In the genomic region with DNA sequence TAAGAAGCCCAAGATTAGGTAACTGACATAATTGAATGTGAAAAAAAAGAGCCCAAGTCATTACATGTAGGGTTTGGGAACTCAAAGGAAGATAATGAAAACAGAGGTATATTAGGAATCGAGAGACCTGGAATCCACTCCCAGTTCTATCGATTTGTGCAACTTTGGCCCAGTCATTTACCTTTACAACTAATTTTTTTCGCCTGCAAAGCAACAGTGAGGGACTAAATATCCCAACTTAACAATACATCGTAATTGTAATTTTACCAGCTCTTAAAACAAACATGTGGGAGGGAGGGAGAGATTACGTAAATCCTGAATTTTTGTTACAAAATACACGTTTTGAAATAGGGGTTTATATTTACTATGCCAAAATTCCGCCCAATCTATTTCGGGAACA, we compare ENCODE assay signal across 2 cellular contexts.
TF ChIP-seq lines count a peak whose summit lies in the region.

No MANE protein-coding gene starts in this region.

TF ChIP-seq in A549, 52 proteins besides CTCF, POLR2A, EP300 and RAD21 (continued from another document):
- TF ChIP-seq, protein P1, sequence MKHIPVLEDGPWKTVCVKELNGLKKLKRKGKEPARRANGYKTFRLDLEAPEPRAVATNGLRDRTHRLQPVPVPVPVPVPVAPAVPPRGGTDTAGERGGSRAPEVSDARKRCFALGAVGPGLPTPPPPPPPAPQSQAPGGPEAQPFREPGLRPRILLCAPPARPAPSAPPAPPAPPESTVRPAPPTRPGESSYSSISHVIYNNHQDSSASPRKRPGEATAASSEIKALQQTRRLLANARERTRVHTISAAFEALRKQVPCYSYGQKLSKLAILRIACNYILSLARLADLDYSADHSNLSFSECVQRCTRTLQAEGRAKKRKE (CRISPR knock-in tag; IDR thresholded peaks at IDR 0.05; ENCODE audit: low read depth), result no peak
- TF ChIP-seq POLR2AphosphoS2 (conservative IDR thresholded peaks at IDR 0.05; ENCODE audit: low read length) (no peak), RCOR1 (IDR thresholded peaks at IDR 0.05; ENCODE audit: low read depth, low read length) (no peak), CBX8 (IDR thresholded peaks at IDR 0.05) (no peak), MAZ (IDR thresholded peaks at IDR 0.05; ENCODE audit: borderline replicate concordance, low read depth, low read length) (no peak), EHMT2 (IDR thresholded peaks at IDR 0.05; ENCODE audit: low read depth) (no peak), ZFP36 (IDR thresholded peaks at IDR 0.05; ENCODE audit: borderline replicate concordance, partially characterized antibody) (no peak), CBX2 (IDR thresholded peaks at IDR 0.05; ENCODE audit: borderline replicate concordance, low read depth) (no peak), ZSCAN20 (CRISPR knock-in tag; IDR thresholded peaks at IDR 0.05) (no peak), JUNB (IDR thresholded peaks at IDR 0.05) (no peak), NPAS2 (CRISPR knock-in tag; IDR thresholded peaks at IDR 0.05; ENCODE audit: borderline replicate concordance) (no peak), GATA3 (IDR thresholded peaks at IDR 0.05; ENCODE audit: borderline replicate concordance) (no peak)
- TF ChIP-seq, protein P2, sequence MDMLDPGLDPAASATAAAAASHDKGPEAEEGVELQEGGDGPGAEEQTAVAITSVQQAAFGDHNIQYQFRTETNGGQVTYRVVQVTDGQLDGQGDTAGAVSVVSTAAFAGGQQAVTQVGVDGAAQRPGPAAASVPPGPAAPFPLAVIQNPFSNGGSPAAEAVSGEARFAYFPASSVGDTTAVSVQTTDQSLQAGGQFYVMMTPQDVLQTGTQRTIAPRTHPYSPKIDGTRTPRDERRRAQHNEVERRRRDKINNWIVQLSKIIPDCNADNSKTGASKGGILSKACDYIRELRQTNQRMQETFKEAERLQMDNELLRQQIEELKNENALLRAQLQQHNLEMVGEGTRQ (IDR thresholded peaks at IDR 0.05), result no peak

TF ChIP-seq in GM23338, 12 proteins besides CTCF, POLR2A, EP300 and RAD21 (continued from another document):
- TF ChIP-seq, protein P3, sequence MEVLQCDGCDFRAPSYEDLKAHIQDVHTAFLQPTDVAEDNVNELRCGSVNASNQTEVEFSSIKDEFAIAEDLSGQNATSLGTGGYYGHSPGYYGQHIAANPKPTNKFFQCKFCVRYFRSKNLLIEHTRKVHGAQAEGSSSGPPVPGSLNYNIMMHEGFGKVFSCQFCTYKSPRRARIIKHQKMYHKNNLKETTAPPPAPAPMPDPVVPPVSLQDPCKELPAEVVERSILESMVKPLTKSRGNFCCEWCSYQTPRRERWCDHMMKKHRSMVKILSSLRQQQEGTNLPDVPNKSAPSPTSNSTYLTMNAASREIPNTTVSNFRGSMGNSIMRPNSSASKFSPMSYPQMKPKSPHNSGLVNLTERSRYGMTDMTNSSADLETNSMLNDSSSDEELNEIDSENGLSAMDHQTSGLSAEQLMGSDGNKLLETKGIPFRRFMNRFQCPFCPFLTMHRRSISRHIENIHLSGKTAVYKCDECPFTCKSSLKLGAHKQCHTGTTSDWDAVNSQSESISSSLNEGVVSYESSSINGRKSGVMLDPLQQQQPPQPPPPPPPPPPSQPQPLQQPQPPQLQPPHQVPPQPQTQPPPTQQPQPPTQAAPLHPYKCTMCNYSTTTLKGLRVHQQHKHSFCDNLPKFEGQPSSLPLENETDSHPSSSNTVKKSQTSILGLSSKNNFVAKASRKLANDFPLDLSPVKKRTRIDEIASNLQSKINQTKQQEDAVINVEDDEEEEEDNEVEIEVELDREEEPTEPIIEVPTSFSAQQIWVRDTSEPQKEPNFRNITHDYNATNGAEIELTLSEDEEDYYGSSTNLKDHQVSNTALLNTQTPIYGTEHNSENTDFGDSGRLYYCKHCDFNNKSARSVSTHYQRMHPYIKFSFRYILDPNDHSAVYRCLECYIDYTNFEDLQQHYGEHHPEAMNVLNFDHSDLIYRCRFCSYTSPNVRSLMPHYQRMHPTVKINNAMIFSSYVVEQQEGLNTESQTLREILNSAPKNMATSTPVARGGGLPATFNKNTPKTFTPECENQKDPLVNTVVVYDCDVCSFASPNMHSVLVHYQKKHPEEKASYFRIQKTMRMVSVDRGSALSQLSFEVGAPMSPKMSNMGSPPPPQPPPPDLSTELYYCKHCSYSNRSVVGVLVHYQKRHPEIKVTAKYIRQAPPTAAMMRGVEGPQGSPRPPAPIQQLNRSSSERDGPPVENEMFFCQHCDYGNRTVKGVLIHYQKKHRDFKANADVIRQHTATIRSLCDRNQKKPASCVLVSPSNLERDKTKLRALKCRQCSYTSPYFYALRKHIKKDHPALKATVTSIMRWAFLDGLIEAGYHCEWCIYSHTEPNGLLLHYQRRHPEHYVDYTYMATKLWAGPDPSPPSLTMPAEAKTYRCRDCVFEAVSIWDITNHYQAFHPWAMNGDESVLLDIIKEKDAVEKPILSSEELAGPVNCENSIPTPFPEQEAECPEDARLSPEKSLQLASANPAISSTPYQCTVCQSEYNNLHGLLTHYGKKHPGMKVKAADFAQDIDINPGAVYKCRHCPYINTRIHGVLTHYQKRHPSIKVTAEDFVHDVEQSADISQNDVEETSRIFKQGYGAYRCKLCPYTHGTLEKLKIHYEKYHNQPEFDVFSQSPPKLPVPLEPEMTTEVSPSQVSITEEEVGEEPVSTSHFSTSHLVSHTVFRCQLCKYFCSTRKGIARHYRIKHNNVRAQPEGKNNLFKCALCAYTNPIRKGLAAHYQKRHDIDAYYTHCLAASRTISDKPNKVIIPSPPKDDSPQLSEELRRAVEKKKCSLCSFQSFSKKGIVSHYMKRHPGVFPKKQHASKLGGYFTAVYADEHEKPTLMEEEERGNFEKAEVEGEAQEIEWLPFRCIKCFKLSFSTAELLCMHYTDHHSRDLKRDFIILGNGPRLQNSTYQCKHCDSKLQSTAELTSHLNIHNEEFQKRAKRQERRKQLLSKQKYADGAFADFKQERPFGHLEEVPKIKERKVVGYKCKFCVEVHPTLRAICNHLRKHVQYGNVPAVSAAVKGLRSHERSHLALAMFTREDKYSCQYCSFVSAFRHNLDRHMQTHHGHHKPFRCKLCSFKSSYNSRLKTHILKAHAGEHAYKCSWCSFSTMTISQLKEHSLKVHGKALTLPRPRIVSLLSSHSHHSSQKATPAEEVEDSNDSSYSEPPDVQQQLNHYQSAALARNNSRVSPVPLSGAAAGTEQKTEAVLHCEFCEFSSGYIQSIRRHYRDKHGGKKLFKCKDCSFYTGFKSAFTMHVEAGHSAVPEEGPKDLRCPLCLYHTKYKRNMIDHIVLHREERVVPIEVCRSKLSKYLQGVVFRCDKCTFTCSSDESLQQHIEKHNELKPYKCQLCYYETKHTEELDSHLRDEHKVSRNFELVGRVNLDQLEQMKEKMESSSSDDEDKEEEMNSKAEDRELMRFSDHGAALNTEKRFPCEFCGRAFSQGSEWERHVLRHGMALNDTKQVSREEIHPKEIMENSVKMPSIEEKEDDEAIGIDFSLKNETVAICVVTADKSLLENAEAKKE (CRISPR knock-in tag; IDR thresholded peaks at IDR 0.05), result no peak
- TF ChIP-seq NANOG (IDR thresholded peaks at IDR 0.05; ENCODE audit: borderline replicate concordance) (no peak), POLR2AphosphoS5 (IDR thresholded peaks at IDR 0.05; ENCODE audit: low read depth) (no peak), CREB1 (CRISPR knock-in tag; IDR thresholded peaks at IDR 0.05; ENCODE audit: low read depth) (no peak), STAT1 (IDR thresholded peaks at IDR 0.05; ENCODE audit: unreplicated experiment) (no peak), ZNF331 (CRISPR knock-in tag; IDR thresholded peaks at IDR 0.05; ENCODE audit: low read depth) (no peak), ZNF114 (CRISPR knock-in tag; IDR thresholded peaks at IDR 0.05) (no peak)
- TF ChIP-seq, protein P4, sequence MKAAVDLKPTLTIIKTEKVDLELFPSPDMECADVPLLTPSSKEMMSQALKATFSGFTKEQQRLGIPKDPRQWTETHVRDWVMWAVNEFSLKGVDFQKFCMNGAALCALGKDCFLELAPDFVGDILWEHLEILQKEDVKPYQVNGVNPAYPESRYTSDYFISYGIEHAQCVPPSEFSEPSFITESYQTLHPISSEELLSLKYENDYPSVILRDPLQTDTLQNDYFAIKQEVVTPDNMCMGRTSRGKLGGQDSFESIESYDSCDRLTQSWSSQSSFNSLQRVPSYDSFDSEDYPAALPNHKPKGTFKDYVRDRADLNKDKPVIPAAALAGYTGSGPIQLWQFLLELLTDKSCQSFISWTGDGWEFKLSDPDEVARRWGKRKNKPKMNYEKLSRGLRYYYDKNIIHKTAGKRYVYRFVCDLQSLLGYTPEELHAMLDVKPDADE (IDR thresholded peaks at IDR 0.05), result no peak
- TF ChIP-seq, protein P5, sequence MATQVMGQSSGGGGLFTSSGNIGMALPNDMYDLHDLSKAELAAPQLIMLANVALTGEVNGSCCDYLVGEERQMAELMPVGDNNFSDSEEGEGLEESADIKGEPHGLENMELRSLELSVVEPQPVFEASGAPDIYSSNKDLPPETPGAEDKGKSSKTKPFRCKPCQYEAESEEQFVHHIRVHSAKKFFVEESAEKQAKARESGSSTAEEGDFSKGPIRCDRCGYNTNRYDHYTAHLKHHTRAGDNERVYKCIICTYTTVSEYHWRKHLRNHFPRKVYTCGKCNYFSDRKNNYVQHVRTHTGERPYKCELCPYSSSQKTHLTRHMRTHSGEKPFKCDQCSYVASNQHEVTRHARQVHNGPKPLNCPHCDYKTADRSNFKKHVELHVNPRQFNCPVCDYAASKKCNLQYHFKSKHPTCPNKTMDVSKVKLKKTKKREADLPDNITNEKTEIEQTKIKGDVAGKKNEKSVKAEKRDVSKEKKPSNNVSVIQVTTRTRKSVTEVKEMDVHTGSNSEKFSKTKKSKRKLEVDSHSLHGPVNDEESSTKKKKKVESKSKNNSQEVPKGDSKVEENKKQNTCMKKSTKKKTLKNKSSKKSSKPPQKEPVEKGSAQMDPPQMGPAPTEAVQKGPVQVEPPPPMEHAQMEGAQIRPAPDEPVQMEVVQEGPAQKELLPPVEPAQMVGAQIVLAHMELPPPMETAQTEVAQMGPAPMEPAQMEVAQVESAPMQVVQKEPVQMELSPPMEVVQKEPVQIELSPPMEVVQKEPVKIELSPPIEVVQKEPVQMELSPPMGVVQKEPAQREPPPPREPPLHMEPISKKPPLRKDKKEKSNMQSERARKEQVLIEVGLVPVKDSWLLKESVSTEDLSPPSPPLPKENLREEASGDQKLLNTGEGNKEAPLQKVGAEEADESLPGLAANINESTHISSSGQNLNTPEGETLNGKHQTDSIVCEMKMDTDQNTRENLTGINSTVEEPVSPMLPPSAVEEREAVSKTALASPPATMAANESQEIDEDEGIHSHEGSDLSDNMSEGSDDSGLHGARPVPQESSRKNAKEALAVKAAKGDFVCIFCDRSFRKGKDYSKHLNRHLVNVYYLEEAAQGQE (IDR thresholded peaks at IDR 0.05; ENCODE audit: unreplicated experiment), result no peak
